8 cellular contexts compared by ENCODE assay signal in genomic region chr14:20454645-20455354, GRCh38. TPM values are rescaled to one million over a fixed set of nuclear protein-coding genes. Genes with fewer than 3 reads are reported as not detected.
A peak's percentile ranks its signal among the peaks of the same experiment; 100 is the strongest.
DNase-seq lines count a peak whose midpoint lies in the region; FAIRE-seq and TF ChIP-seq lines count a peak whose summit lies in the region.

APEX1 (plus strand) TSS chr14:20455226; CDS start chr14:20455646, 420 bp downstream.
OSGEP (minus strand) TSS chr14:20454812; CDS start chr14:20454683, 129 bp downstream.

- in situ Hi-C loops in SK-MEL-5 (cut with HindIII; ENCODE audit: low pct_unique_long_range_greater_than_20kb, low sequenced_read_pairs), result no loop called here

- peak within 1 kb of the TSS; percentile 97 for H3K18ac ChIP-seq in neuronal stem cell (ENCODE audit: low read length)

- no peaks in the 10 kb centered on the region for H3K9me3 ChIP-seq in neuronal stem cell (replicated peaks in 1 of 2; ENCODE audit: control insufficient read depth in 2 of 2, insufficient read depth in 1 of 2, low read depth in 1 of 2, low read length in 2 of 2)

- H3K27ac ChIP-seq in neuronal stem cell (replicated peaks; ENCODE audit: low read length), result peak within 1 kb of the TSS; percentile 93

- H3K4me3 Mint-ChIP-seq in activated naive CD4-positive, alpha-beta T cell treated with anti-CD3 and anti-CD28 coated beads for 36 hours, result peak within 1 kb of the TSS; percentile 52

- no peaks in the 10 kb centered on the region for H3K27me3 ChIP-seq in neuronal stem cell (ENCODE audit: control insufficient read depth in 3 of 3, insufficient read depth in 3 of 3, low read depth in 1 of 3, low read length in 3 of 3)

- H2BK5ac ChIP-seq in neuronal stem cell (ENCODE audit: low read length), result peak within 1 kb of the TSS; percentile 84

- DNase-seq in GF-D8 (lab: John Stamatoyannopoulos, UW), result peak; percentile 95
- DNase-seq in HEK293T (ENCODE audit: extremely low spot score), result peak; percentile 94
- DNase-seq in MV-4-11 (lab: John Stamatoyannopoulos, UW), result peak; percentile 99
- peak; percentile 98 for DNase-seq in SK-MEL-5 (ENCODE audit: low read depth, low spot score)
- DNase-seq in activated naive CD4-positive, alpha-beta T cell treated with anti-CD3 and anti-CD28 coated beads for 36 hours, result peak; percentile 99
- DNase-seq in frontal cortex (ENCODE audit: low spot score in 2 of 2), result peak; percentile 89 to 91
- DNase-seq in neuronal stem cell (ENCODE audit: low spot score), result peak; percentile 98

- H3K27ac Mint-ChIP-seq in activated naive CD4-positive, alpha-beta T cell treated with anti-CD3 and anti-CD28 coated beads for 36 hours, result no peak within 1 kb of the TSS

- intact Hi-C loops in activated naive CD4-positive, alpha-beta T cell treated with anti-CD3 and anti-CD28 coated beads for 36 hours (cut with micrococcal nuclease), result loop anchor here (1.0 kb wide), 11 partner anchors 13 to 228 kb away; partner anchors contain the start of genes CCNB1IP1, PARP2 and TEP1

- peak within 1 kb of the TSS; percentile 55 for H2BK15ac ChIP-seq in neuronal stem cell (ENCODE audit: low read length)

- H3K4me1 ChIP-seq in neuronal stem cell (ENCODE audit: control insufficient read depth in 2 of 2, insufficient read depth in 1 of 2, low read depth in 1 of 2, low read length in 2 of 2), result peaks cover 0 to 9% of the 10 kb centered on the region in 2 donors

- H3K27me3 Mint-ChIP-seq in activated naive CD4-positive, alpha-beta T cell treated with anti-CD3 and anti-CD28 coated beads for 36 hours (ENCODE audit: low read depth), result no peaks in the 10 kb centered on the region

- peaks cover 43 to 72% of the 10 kb centered on the region in 2 donors for H3K36me3 ChIP-seq in neuronal stem cell (replicated peaks in 1 of 2; ENCODE audit: control insufficient read depth in 2 of 2, insufficient read depth in 2 of 2, low read length in 2 of 2)

- no peak within 1 kb of the TSS for H2BK12ac ChIP-seq in neuronal stem cell (ENCODE audit: low read length)

- no peak within 1 kb of the TSS for H2AK5ac ChIP-seq in neuronal stem cell (ENCODE audit: low read depth, low read length)

- no peaks in the 10 kb centered on the region for H3K9me3 Mint-ChIP-seq in activated naive CD4-positive, alpha-beta T cell treated with anti-CD3 and anti-CD28 coated beads for 36 hours

- no peak within 1 kb of the TSS for H2BK120ac ChIP-seq in neuronal stem cell (ENCODE audit: low read depth, low read length)

- POLR2A ChIA-PET in HEK293T (lab: Yijun Ruan, JAX), result interaction anchor here (0.6 to 5.5 kb wide), 25 partner anchors 9 to 260 kb away, joined by 3 to 58 read pairs (median 7); partner anchors contain the start of genes CCNB1IP1, KLHL33, PARP2 and PNP

- CTCF ChIA-PET in HEK293T (lab: Yijun Ruan, JAX), result interaction anchor here (1.5 kb wide), 1 partner anchor 39 kb away, joined by 4 read pairs; no protein-coding TSS in a partner anchor
- CTCF ChIA-PET in activated naive CD4-positive, alpha-beta T cell treated with anti-CD3 and anti-CD28 coated beads for 36 hours (lab: Charles Lee), result interaction anchor here (0.6 to 4.6 kb wide), 10 partner anchors 14 to 417 kb away, joined by 3 to 33 read pairs (median 4); partner anchors contain the start of genes PARP2, PNP and TEP1

- no CpG with 5 or more reads among the region's 44 CpGs for WGBS in neuronal stem cell (ENCODE audit: extremely low coverage in 2 of 2, insufficient read length in 2 of 2, insufficient replicate concordance in 1 of 2), 2 donors

- H3K9ac ChIP-seq in neuronal stem cell (ENCODE audit: low read depth, low read length, poor library complexity), result peak within 1 kb of the TSS; percentile 93

- H3K4me3 ChIP-seq in neuronal stem cell (ENCODE audit: low read length in 2 of 2), result peak within 1 kb of the TSS; percentile 79 to 94

- peaks cover 32% of the 10 kb centered on the region for H3K4me1 Mint-ChIP-seq in activated naive CD4-positive, alpha-beta T cell treated with anti-CD3 and anti-CD28 coated beads for 36 hours (ENCODE audit: low read depth)

- peak; percentile 72 for FAIRE-seq in frontal cortex (lab: Jason Lieb, UNC)

- H3K36me3 Mint-ChIP-seq in activated naive CD4-positive, alpha-beta T cell treated with anti-CD3 and anti-CD28 coated beads for 36 hours (ENCODE audit: low read depth), result peaks cover 41% of the 10 kb centered on the region

- no peak within 1 kb of the TSS for H4K91ac ChIP-seq in neuronal stem cell (ENCODE audit: low read depth, low read length, poor library complexity)

- TF ChIP-seq CTCF in subcutaneous adipose tissue (IDR thresholded peaks at IDR 0.05; ENCODE audit: low read depth), result no peak

- H3K4ac ChIP-seq in neuronal stem cell (ENCODE audit: low read length), result no peak within 1 kb of the TSS

- H3K4me2 ChIP-seq in neuronal stem cell (ENCODE audit: insufficient read depth, low read length, poor library complexity, severe bottlenecking), result peak within 1 kb of the TSS; percentile 69

- peak within 1 kb of the TSS; percentile 78 for H3K23ac ChIP-seq in neuronal stem cell (ENCODE audit: low read depth, low read length, poor library complexity)

- H3K79me1 ChIP-seq in neuronal stem cell (ENCODE audit: low read depth, low read length), result peaks cover 1% of the 10 kb centered on the region

- H2AFZ ChIP-seq in neuronal stem cell (ENCODE audit: low read length), result peak within 1 kb of the TSS; percentile 87

- H3K14ac ChIP-seq in neuronal stem cell (ENCODE audit: low read length), result no peak within 1 kb of the TSS

- H4K8ac ChIP-seq in neuronal stem cell (ENCODE audit: low read depth, low read length), result peak within 1 kb of the TSS; percentile 31

TF ChIP-seq in HEK293T, 16 proteins besides CTCF, POLR2A, EP300 and RAD21:
- TF ChIP-seq ELF4 (IDR thresholded peaks at IDR 0.05) (peak; percentile 53), FOXK2 (IDR thresholded peaks at IDR 0.05) (peak; percentile 73; the same call in 1 of the 2 replicates), NFRKB (IDR thresholded peaks at IDR 0.05) (peak; percentile 13; the same call in 1 of the 2 replicates), L3MBTL2 (conservative IDR thresholded peaks at IDR 0.05) (peak; percentile 89), PKNOX1 (IDR thresholded peaks at IDR 0.05) (peak; percentile 71), HDGF (IDR thresholded peaks at IDR 0.05; ENCODE audit: borderline replicate concordance) (no peak), ZNF384 (IDR thresholded peaks at IDR 0.05) (no peak), CTBP1 (IDR thresholded peaks at IDR 0.05; ENCODE audit: borderline replicate concordance) (peak; percentile 58; the same call in 1 of the 2 replicates)

RNA-seq across cellular contexts. Expression of gene APEX1, which starts in this region (rescaled TPM):
- 62.6 and 85.9 TPM in 2 replicates for total RNA-seq in SK-MEL-5 (2014; rRNA removed; shearing (Covaris generic))
- polyA plus RNA-seq in SK-MEL-5 (2015; cell fraction: cytosol; rRNA removed), result 243 and 295 TPM in 2 replicates
- polyA plus RNA-seq in SK-MEL-5 (2015; cell fraction: nucleus; rRNA removed), result 277 and 288 TPM in 2 replicates
- 100 to 1,000 TPM; 187 to 190 TPM for total RNA-seq in activated naive CD4-positive, alpha-beta T cell treated with anti-CD3 and anti-CD28 coated beads for 36 hours
- total RNA-seq in frontal cortex, result 64.4 TPM
- polyA plus RNA-seq in neuronal stem cell (2013, experiment 1 of 2), result 373 TPM
- 368 TPM for polyA plus RNA-seq in neuronal stem cell (2013, experiment 2 of 2)
- total RNA-seq in subcutaneous adipose tissue, result 100 to 1,000 TPM; 108 to 172 (median 137) TPM

RNA-seq across cellular contexts. Expression of gene OSGEP, which starts in this region (rescaled TPM):
- 10.6 and 15.9 TPM in 2 replicates for total RNA-seq in SK-MEL-5 (2014; rRNA removed; shearing (Covaris generic))
- polyA plus RNA-seq in SK-MEL-5 (2015; cell fraction: cytosol; rRNA removed), result 10.2 and 21.5 TPM in 2 replicates
- 94.0 and 94.2 TPM in 2 replicates for polyA plus RNA-seq in SK-MEL-5 (2015; cell fraction: nucleus; rRNA removed)
- 10 to 100 TPM; 35.7 to 36.8 TPM for total RNA-seq in activated naive CD4-positive, alpha-beta T cell treated with anti-CD3 and anti-CD28 coated beads for 36 hours
- 36.3 TPM for total RNA-seq in frontal cortex
- 18.2 TPM for polyA plus RNA-seq in neuronal stem cell (2013, experiment 1 of 2)
- 18.7 TPM for polyA plus RNA-seq in neuronal stem cell (2013, experiment 2 of 2)
- total RNA-seq in subcutaneous adipose tissue, result 10 to 100 TPM; 29.5 to 64.6 (median 41.6) TPM

Comparison
In these comparisons a context has a peak if more than half of its experiments do, and no peak if none do; other contexts are left out.
1. Peak in every context shown above with its lines: DNase-seq, H3K4me3 ChIP-seq and H3K27ac ChIP-seq.